In genomic region chr2:229230215-229230614, GRCh38 we compare ENCODE assay signal across 17 cellular contexts. TPM values are rescaled to one million over a fixed set of nuclear protein-coding genes. Genes with fewer than 3 reads are reported as not detected.
"Had no signal": no experiment of that assay in that cellular context is flagged by ENCODE, and none has a peak within 500 bp of the region (broad histone marks: within the 10 kb centered on the region; RNA-seq: fewer than 3 reads in every experiment).

No MANE protein-coding gene starts in this region.

- H3K4me3 Mint-ChIP-seq: activated CD4-positive, alpha-beta T cell treated with anti-CD3 and anti-CD28 coated beads for 36 hours; activated naive CD8-positive, alpha-beta T cell treated with anti-CD3 and anti-CD28 coated beads, Interleukin-2, amount 10 ng/mL, durations not matched to agents 7 days and 5 days; activated T-helper 17 cell treated with anti-CD3 and anti-CD28 coated beads, Interleukin-2, amount 50 U/mL, for 72 hours; neural crest cell; stimulated activated effector memory CD8-positive, alpha-beta T cell treated with anti-CD3 and anti-CD28 coated beads, Interleukin-12 subunit alpha, Interleukin-12 subunit beta, amount 100 ng/mL, for 72 hours; type B pancreatic cell; WTC11 had no signal

- H3K9me3 Mint-ChIP-seq: activated T-helper 17 cell treated with anti-CD3 and anti-CD28 coated beads, Interleukin-2, amount 50 U/mL, for 72 hours; neural crest cell; type B pancreatic cell had no signal

- H3K27ac Mint-ChIP-seq: activated CD4-positive, alpha-beta T cell treated with anti-CD3 and anti-CD28 coated beads for 36 hours; activated naive CD8-positive, alpha-beta T cell treated with anti-CD3 and anti-CD28 coated beads, Interleukin-2, amount 10 ng/mL, durations not matched to agents 7 days and 5 days; activated T-helper 17 cell treated with anti-CD3 and anti-CD28 coated beads, Interleukin-2, amount 50 U/mL, for 72 hours; stimulated activated effector memory CD8-positive, alpha-beta T cell treated with anti-CD3 and anti-CD28 coated beads, Interleukin-12 subunit alpha, Interleukin-12 subunit beta, amount 100 ng/mL, for 72 hours; type B pancreatic cell; WTC11 had no signal

- DNase-seq: activated CD4-positive, alpha-beta T cell treated with anti-CD3 and anti-CD28 coated beads for 36 hours; activated CD4-positive, alpha-beta T cell treated with anti-CD3 and anti-CD28 coated beads, Interleukin-2, amount 50 U/mL, for 48 hours; activated naive CD4-positive, alpha-beta T cell treated with Interleukin-2 at 50 U/mL for 16 hours; activated naive CD8-positive, alpha-beta T cell treated with anti-CD3 and anti-CD28 coated beads, Interleukin-2, amount 10 ng/mL, durations not matched to agents 7 days and 5 days; anterior cingulate cortex; brain microvascular endothelial cell; cortex of kidney; left colon; mammary epithelial cell; SK-N-SH; stimulated activated CD4-positive, alpha-beta T cell treated with anti-CD3 and anti-CD28 coated beads, Interleukin-4, amount 100 ng/mL, for 24 hours had no signal

- H3K27me3 ChIP-seq: brain microvascular endothelial cell, testis had no signal

- H3K27ac ChIP-seq: brain microvascular endothelial cell, testis had no signal

- H3K9me3 ChIP-seq: SK-N-SH, testis had no signal

- H3K27me3 Mint-ChIP-seq: activated CD4-positive, alpha-beta T cell treated with anti-CD3 and anti-CD28 coated beads for 36 hours; activated naive CD8-positive, alpha-beta T cell treated with anti-CD3 and anti-CD28 coated beads, Interleukin-2, amount 10 ng/mL, durations not matched to agents 7 days and 5 days had no signal

- H3K36me3 Mint-ChIP-seq: activated naive CD8-positive, alpha-beta T cell treated with anti-CD3 and anti-CD28 coated beads, Interleukin-2, amount 10 ng/mL, durations not matched to agents 7 days and 5 days; stimulated activated effector memory CD8-positive, alpha-beta T cell treated with anti-CD3 and anti-CD28 coated beads, Interleukin-12 subunit alpha, Interleukin-12 subunit beta, amount 100 ng/mL, for 72 hours; type B pancreatic cell; WTC11 had no signal

- H3K4me2 ChIP-seq: SK-N-SH had no signal

- H3K4me3 ChIP-seq: testis had no signal

- H3K36me3 ChIP-seq: brain microvascular endothelial cell had no signal

- ATAC-seq: activated CD4-positive, alpha-beta T cell treated with anti-CD3 and anti-CD28 coated beads for 36 hours; activated T-helper 17 cell treated with anti-CD3 and anti-CD28 coated beads, Interleukin-2, amount 50 U/mL, for 72 hours; left colon; stimulated activated effector memory CD8-positive, alpha-beta T cell treated with anti-CD3 and anti-CD28 coated beads, Interleukin-12 subunit alpha, Interleukin-12 subunit beta, amount 100 ng/mL, for 72 hours; WTC11 had no signal

- H3K4me1 ChIP-seq: testis had no signal

- H3K4me1 Mint-ChIP-seq: activated CD4-positive, alpha-beta T cell treated with anti-CD3 and anti-CD28 coated beads for 36 hours; activated naive CD8-positive, alpha-beta T cell treated with anti-CD3 and anti-CD28 coated beads, Interleukin-2, amount 10 ng/mL, durations not matched to agents 7 days and 5 days; activated T-helper 17 cell treated with anti-CD3 and anti-CD28 coated beads, Interleukin-2, amount 50 U/mL, for 72 hours; neural crest cell; stimulated activated effector memory CD8-positive, alpha-beta T cell treated with anti-CD3 and anti-CD28 coated beads, Interleukin-12 subunit alpha, Interleukin-12 subunit beta, amount 100 ng/mL, for 72 hours; WTC11 had no signal

- H3K9ac ChIP-seq: SK-N-SH had no signal

RNA-seq across cellular contexts. Expression of gene PID1, which starts 40.9 kb away (rescaled TPM):
- total RNA-seq: activated CD4-positive, alpha-beta T cell treated with anti-CD3 and anti-CD28 coated beads for 36 hours; activated T-helper 17 cell treated with anti-CD3 and anti-CD28 coated beads, Interleukin-2, amount 50 U/mL, for 72 hours had no signal
